20 cellular contexts compared by ENCODE assay signal in the genomic region with DNA sequence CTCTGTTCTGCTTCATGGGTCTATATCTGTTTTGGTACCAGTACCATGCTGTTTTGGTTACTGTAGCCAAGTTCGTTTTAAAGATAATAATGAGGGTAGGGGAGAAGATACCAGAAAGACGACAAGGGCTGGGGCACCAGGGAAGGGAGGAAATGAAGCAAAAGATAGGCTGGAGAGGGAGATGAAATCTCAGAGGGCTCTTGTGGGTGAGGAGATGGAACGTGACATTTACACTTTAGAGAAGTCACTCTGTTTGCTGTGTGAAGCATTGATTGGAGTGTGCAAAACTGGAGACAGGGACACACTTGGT. TPM values are rescaled to one million over a fixed set of nuclear protein-coding genes. Genes with fewer than 3 reads are reported as not detected.
"Had no signal": no experiment of that assay in that cellular context is flagged by ENCODE, and none has a peak within 500 bp of the region (broad histone marks: within the 10 kb centered on the region; RNA-seq: fewer than 3 reads in every experiment).

No MANE protein-coding gene starts in this region.

- DNase-seq: activated B cell treated with CpG ODN at 0.5 μM for 24 hours; activated CD4-positive, alpha-beta T cell treated with anti-CD3 and anti-CD28 coated beads, Interleukin-2, amount 50 U/mL, for 1 hour; activated T-cell treated with anti-CD3 and anti-CD28 coated beads for 4 hours; amygdala; natural killer cell; occipital lobe; psoas muscle; right lobe of liver; spleen; stimulated activated CD4-positive, alpha-beta T cell treated with anti-CD3 and anti-CD28 coated beads, Interleukin-1b, Interleukin-23, amount 100 ng/mL, for 48 hours; stimulated activated naive CD4-positive, alpha-beta T cell; substantia nigra had no signal

- ATAC-seq: natural killer cell, psoas muscle, right lobe of liver had no signal

- H3K4me3 Mint-ChIP-seq: activated B cell treated with CpG ODN at 0.5 μM for 24 hours; activated naive CD4-positive, alpha-beta T cell treated with anti-CD3 and anti-CD28 coated beads, Interleukin-2, amount 50 U/mL, for 24 hours; natural killer cell had no signal

- H3K27me3 Mint-ChIP-seq: activated B cell treated with CpG ODN at 0.5 μM for 24 hours; activated naive CD4-positive, alpha-beta T cell treated with anti-CD3 and anti-CD28 coated beads, Interleukin-2, amount 50 U/mL, for 24 hours had no signal

- H3K4me1 ChIP-seq: psoas muscle, right lobe of liver had no signal

- H3K36me3 Mint-ChIP-seq: activated naive CD4-positive, alpha-beta T cell treated with anti-CD3 and anti-CD28 coated beads, Interleukin-2, amount 50 U/mL, for 24 hours; natural killer cell had no signal

- H3K36me3 ChIP-seq: right lobe of liver, spleen had no signal

- H3K27ac Mint-ChIP-seq: activated B cell treated with CpG ODN at 0.5 μM for 24 hours; activated naive CD4-positive, alpha-beta T cell treated with anti-CD3 and anti-CD28 coated beads, Interleukin-2, amount 50 U/mL, for 24 hours; activated T-helper 2 cell treated with anti-CD3 and anti-CD28 coated beads, Interferon-gamma antibody, Interleukin-2, Interleukin-4, amounts not matched to agents 10 μg/mL and 5 μg/mL and 100 μg/mL, durations not matched to agents 14 hours and 24 hours and 36 hours; natural killer cell had no signal

- H3K27ac ChIP-seq: psoas muscle, right lobe of liver, spleen had no signal

- H3K9me3 Mint-ChIP-seq: activated B cell treated with CpG ODN at 0.5 μM for 24 hours; activated naive CD4-positive, alpha-beta T cell treated with anti-CD3 and anti-CD28 coated beads, Interleukin-2, amount 50 U/mL, for 24 hours; activated T-helper 2 cell treated with anti-CD3 and anti-CD28 coated beads, Interferon-gamma antibody, Interleukin-2, Interleukin-4, amounts not matched to agents 10 μg/mL and 5 μg/mL and 100 μg/mL, durations not matched to agents 14 hours and 24 hours and 36 hours; natural killer cell had no signal

- H3K27me3 ChIP-seq: right lobe of liver, spleen had no signal

- H3K4me3 ChIP-seq: psoas muscle, right lobe of liver, spleen had no signal

- H3K9me3 ChIP-seq: psoas muscle, right lobe of liver, spleen had no signal

RNA-seq across cellular contexts. Expression of a gene that starts 33.5 kb away (rescaled TPM):
- total RNA-seq: activated B cell treated with CpG ODN at 0.5 μM for 24 hours; activated CD8-positive, alpha-beta memory T cell treated with anti-CD3 and anti-CD28 coated beads for 36 hours; activated T-helper 2 cell treated with anti-CD3 and anti-CD28 coated beads, Interferon-gamma antibody, Interleukin-2, Interleukin-4, amounts not matched to agents 10 μg/mL and 5 μg/mL and 100 μg/mL, durations not matched to agents 14 hours and 24 hours and 36 hours; chondrocyte; dermis microvascular lymphatic vessel endothelial cell; esophagus mucosa; lung microvascular endothelial cell; mucosa of gallbladder; natural killer cell; occipital lobe; psoas muscle; right lobe of liver; spleen had no signal
- polyA plus RNA-seq: psoas muscle, spleen had no signal

RNA-seq across cellular contexts. Expression of a gene that starts 41.4 kb away (rescaled TPM):
- total RNA-seq: activated B cell treated with CpG ODN at 0.5 μM for 24 hours; activated CD8-positive, alpha-beta memory T cell treated with anti-CD3 and anti-CD28 coated beads for 36 hours; activated T-helper 2 cell treated with anti-CD3 and anti-CD28 coated beads, Interferon-gamma antibody, Interleukin-2, Interleukin-4, amounts not matched to agents 10 μg/mL and 5 μg/mL and 100 μg/mL, durations not matched to agents 14 hours and 24 hours and 36 hours; chondrocyte; dermis microvascular lymphatic vessel endothelial cell; esophagus mucosa; lung microvascular endothelial cell; mucosa of gallbladder; natural killer cell; occipital lobe; psoas muscle; right lobe of liver; spleen had no signal
- polyA plus RNA-seq: psoas muscle, spleen had no signal
